Comparison of ENCODE assay signal across 9 cellular contexts in the genomic region with DNA sequence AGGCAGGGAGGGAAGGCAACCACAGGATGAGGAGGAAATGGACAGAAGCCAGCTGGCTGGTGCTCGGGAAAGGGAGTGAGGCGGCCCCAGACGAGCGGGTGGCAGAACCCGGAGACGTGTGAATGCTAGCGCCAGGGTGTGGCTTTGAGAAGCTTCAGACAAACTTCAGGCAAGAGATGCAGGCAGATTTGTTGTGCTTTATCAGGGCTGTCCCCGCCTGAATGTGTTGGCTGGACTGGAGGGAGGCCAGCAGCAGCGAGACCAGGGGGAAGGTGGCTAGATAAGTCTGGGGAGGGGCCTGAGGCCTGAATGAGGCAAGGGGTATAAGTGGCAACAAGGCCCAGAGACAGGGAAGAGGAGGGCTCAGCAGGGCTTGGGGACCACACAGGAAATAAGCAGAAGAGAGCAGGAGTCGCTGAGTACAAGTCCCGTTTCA. TPM values are rescaled to one million over a fixed set of nuclear protein-coding genes. Genes with fewer than 3 reads are reported as not detected.
DNase-seq lines count a peak whose midpoint lies in the region; ATAC-seq and TF ChIP-seq lines count a peak whose summit lies in the region.
"Had no signal": no experiment of that assay in that cellular context is flagged by ENCODE, and none has a peak within 500 bp of the region (broad histone marks: within the 10 kb centered on the region; RNA-seq: fewer than 3 reads in every experiment).

No MANE protein-coding gene starts in this region.

- TF ChIP-seq POLR2A in gastrocnemius medialis (IDR thresholded peaks at IDR 0.05): no peak
- no peak for TF ChIP-seq POLR2A in thyroid gland (IDR thresholded peaks at IDR 0.05)

- peaks cover 0 to 15% (median 3%) of the 10 kb centered on the region in 11 experiments; a peak in 4 of 22 replicates for H3K9me3 ChIP-seq in BLaER1 treated with 17β-estradiol and CSF1 and Interleukin-3, amounts not matched to agents 10 nM and 100 nM (replicated peaks in 1 of 11)
- no peaks in the 10 kb centered on the region for H3K9me3 ChIP-seq in gastrocnemius medialis
- no peaks in the 10 kb centered on the region for H3K9me3 ChIP-seq in thyroid gland

- H3K4me3 ChIP-seq in BLaER1 treated with 17β-estradiol and CSF1 and Interleukin-3, amounts not matched to agents 10 nM and 100 nM: peak overlapping the region in 3 of 10 experiments; percentile 10 to 24 (median 24); a peak in 3 of 20 replicates
- H3K4me3 ChIP-seq in gastrocnemius medialis: no peak overlapping the region
- H3K4me3 ChIP-seq in thyroid gland (replicated peaks in 1 of 3): no peak overlapping the region

- peak; percentile 74 for ATAC-seq in GM19438 (IDR thresholded peaks at IDR 0.05; ENCODE audit: low read depth, unreplicated experiment)
- ATAC-seq in left colon: peak; percentile 84
- ATAC-seq in gastrocnemius medialis: no peak
- ATAC-seq in HG03469 (IDR thresholded peaks at IDR 0.05; ENCODE audit: unreplicated experiment): no peak

- peaks cover 14 to 35% (median 24%) of the 10 kb centered on the region in 11 experiments; a peak in 20 of 22 replicates for H3K36me3 ChIP-seq in BLaER1 treated with 17β-estradiol and CSF1 and Interleukin-3, amounts not matched to agents 10 nM and 100 nM
- H3K36me3 ChIP-seq in gastrocnemius medialis (no peaks in the 10 kb centered on the region), thyroid gland (peaks cover 5 to 10% of the 10 kb centered on the region in 2 donors)

- peak overlapping the region; percentile 49 to 87 (median 72) for H3K4me2 ChIP-seq in BLaER1 treated with 17β-estradiol and CSF1 and Interleukin-3, amounts not matched to agents 10 nM and 100 nM

- H3K27ac ChIP-seq in BLaER1 treated with 17β-estradiol and CSF1 and Interleukin-3, amounts not matched to agents 10 nM and 100 nM: peak overlapping the region in 10 of 11 experiments; percentile 41 to 84 (median 76); a peak in 20 of 22 replicates
- H3K27ac ChIP-seq in gastrocnemius medialis (no peak overlapping the region), thyroid gland (no peak overlapping the region)

- peaks cover 16 to 54% (median 43%) of the 10 kb centered on the region in 10 experiments for H3K4me1 ChIP-seq in BLaER1 treated with 17β-estradiol and CSF1 and Interleukin-3, amounts not matched to agents 10 nM and 100 nM
- H3K4me1 ChIP-seq in gastrocnemius medialis: no peaks in the 10 kb centered on the region
- H3K4me1 ChIP-seq in thyroid gland: no peaks in the 10 kb centered on the region

- intact Hi-C loops in left colon (cut with DNase I, micrococcal nuclease): loop anchor here in 1 of 2 donors (10.0 kb wide), 1 partner anchor 524 kb away; no protein-coding TSS in a partner anchor
- intact Hi-C loops in gastrocnemius medialis (cut with DNase I; ENCODE audit: low total_unique reads): no loop called here
- intact Hi-C loops in thyroid gland (cut with DNase I): no loop called here

- WGBS in thyroid gland, 2 donors: 71% methylated on average over 11 of the region's 11 CpGs

- no peaks in the 10 kb centered on the region; a peak in 1 of 22 replicates for H3K27me3 ChIP-seq in BLaER1 treated with 17β-estradiol and CSF1 and Interleukin-3, amounts not matched to agents 10 nM and 100 nM
- H3K27me3 ChIP-seq in gastrocnemius medialis (no peaks in the 10 kb centered on the region), thyroid gland (no peaks in the 10 kb centered on the region)

- DNase-seq in activated gamma-delta T cell treated with Interleukin-2 at 50 U/mL for 16 hours: peak; percentile 43
- DNase-seq in left colon: peak in 1 of 2 donors; percentile 53
- DNase-seq in gastrocnemius medialis: no peak
- no peak for DNase-seq in NCI-H345 (lab: John Stamatoyannopoulos, UW)
- DNase-seq in thyroid gland: no peak
- DNase-seq: NCI-H1092 treated with DMSO at 0.1 percent for 48 hours had no signal

- no peak for TF ChIP-seq CTCF in gastrocnemius medialis (IDR thresholded peaks at IDR 0.05 in 4 of 5, conservative IDR thresholded peaks at IDR 0.05 in 1 of 5)
- no peak for TF ChIP-seq CTCF in thyroid gland (IDR thresholded peaks at IDR 0.05)

- no peaks in the 10 kb centered on the region for H4K20me1 ChIP-seq in BLaER1 treated with 17β-estradiol and CSF1 and Interleukin-3, amounts not matched to agents 10 nM and 100 nM

- in situ Hi-C loops in gastrocnemius medialis (cut with MboI; ENCODE audit: low sequenced_read_pairs in 4 of 4): no loop called here

- H3K9ac ChIP-seq in BLaER1 treated with 17β-estradiol and CSF1 and Interleukin-3, amounts not matched to agents 10 nM and 100 nM: peak overlapping the region; percentile 18 to 79 (median 69); a peak in 19 of 22 replicates

RNA-seq across cellular contexts. Expression of gene CAMKK1, which starts 22.0 kb away (rescaled TPM):
- total RNA-seq in left colon (1 to 10 TPM; 5.0 to 6.3 TPM), gastrocnemius medialis (1 to 10 TPM in 3 of 4 donors, under 1 TPM in 1; 0.44 to 5.1 (median 2.1) TPM), thyroid gland (10 to 100 TPM in 1 of 4 donors, 1 to 10 TPM in 3; 5.9 to 10.1 (median 7.9) TPM)

RNA-seq across cellular contexts. Expression of gene NCBP3, which starts 24.8 kb away (rescaled TPM):
- total RNA-seq in left colon: 10 to 100 TPM; 35.9 to 42.5 TPM
- 10 to 100 TPM in 3 of 4 donors, 1 to 10 TPM in 1; 9.5 to 15.2 (median 14.5) TPM for total RNA-seq in gastrocnemius medialis
- total RNA-seq in thyroid gland: 100 to 1,000 TPM in 1 of 4 donors, 10 to 100 TPM in 3; 28.4 to 265 (median 36.1) TPM

RNA-seq across cellular contexts. Expression of gene P2RX1, which starts 45.4 kb away (rescaled TPM):
- total RNA-seq in left colon (1 to 10 TPM; 2.8 to 5.9 TPM), gastrocnemius medialis (under 1 TPM in 3 of 4 donors, not detected in 1; 0.25 to 0.59 (median 0.38) TPM), thyroid gland (under 1 TPM in 3 of 4 donors, not detected in 1; 0.11 to 0.54 (median 0.21) TPM)

Comparison
In these comparisons a context has a peak if more than half of its experiments do, and no peak if none do; other contexts are left out.
1. H3K27ac ChIP-seq: peak in BLaER1 treated with 17β-estradiol and CSF1 and Interleukin-3, amounts not matched to agents 10 nM and 100 nM (10 of 11); none in gastrocnemius medialis (0 of 4) and thyroid gland (0 of 3).
2. ATAC-seq: peak in GM19438 (single experiment) and left colon (single experiment); none in gastrocnemius medialis (0 of 2) and HG03469 (single experiment).